In the genomic region with DNA sequence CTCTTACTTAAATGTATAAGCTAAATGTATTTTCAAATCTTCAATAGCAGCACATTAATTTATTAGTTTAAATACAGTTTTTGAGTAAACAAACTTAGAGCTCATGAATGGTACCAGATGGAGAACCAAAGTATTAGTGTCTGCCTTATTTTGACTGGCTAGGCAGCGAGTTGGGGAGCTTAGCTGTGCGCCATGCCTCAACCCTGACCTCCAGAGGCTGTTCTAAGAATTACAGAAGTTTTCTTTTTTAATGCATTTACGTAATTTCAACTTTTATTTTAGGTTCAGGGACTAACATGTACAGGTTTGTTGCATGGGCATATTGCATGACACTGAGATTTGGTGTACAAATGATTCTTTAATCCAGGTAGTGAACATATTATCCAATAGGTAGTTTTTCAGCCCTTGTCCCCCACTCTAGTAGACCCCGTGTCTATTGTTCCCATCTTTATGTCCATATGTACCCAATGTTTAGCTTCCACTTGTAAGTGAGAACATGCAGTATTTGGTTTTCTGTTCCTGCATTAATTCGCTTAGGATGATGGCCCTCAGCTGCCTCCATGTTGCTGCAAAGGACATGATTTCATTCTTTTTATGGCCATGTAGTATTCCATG, we compare ENCODE assay signal across 8 cellular contexts.
DNase-seq lines count a peak whose midpoint lies in the region; ATAC-seq, FAIRE-seq and TF ChIP-seq lines count a peak whose summit lies in the region.

No MANE protein-coding gene starts in this region.

- in situ Hi-C loops in HAP-1 (cut with MboI; ENCODE audit: low sequenced_read_pairs), result no loop called here

- FAIRE-seq in astrocyte (lab: Jason Lieb, UNC), result no peak

- H3K9me3 ChIP-seq in HAP-1 (no peaks in the 10 kb centered on the region), astrocyte (ENCODE audit: insufficient read depth, low read depth, low read length) (no peaks in the 10 kb centered on the region), lower lobe of right lung (no peaks in the 10 kb centered on the region)

- no peaks in the 10 kb centered on the region for H4K20me1 ChIP-seq in astrocyte (ENCODE audit: insufficient read depth, low read length)

- CTCF ChIA-PET in activated naive CD4-positive, alpha-beta T cell treated with anti-CD3 and anti-CD28 coated beads for 36 hours (lab: Charles Lee), result interaction anchor here (0.6 to 1.3 kb wide), 9 partner anchors 10 to 1566 kb away, joined by 3 to 5 read pairs (median 3); no protein-coding TSS in a partner anchor

- no peak overlapping the region for H3K4me3 Mint-ChIP-seq in activated naive CD4-positive, alpha-beta T cell treated with anti-CD3 and anti-CD28 coated beads for 36 hours
- no peak overlapping the region for H3K4me3 Mint-ChIP-seq in astrocyte (ENCODE audit: unreplicated experiment)

- no peaks in the 10 kb centered on the region for H3K4me1 Mint-ChIP-seq in activated naive CD4-positive, alpha-beta T cell treated with anti-CD3 and anti-CD28 coated beads for 36 hours (ENCODE audit: low read depth)
- peaks cover 3% of the 10 kb centered on the region for H3K4me1 Mint-ChIP-seq in astrocyte (ENCODE audit: low read depth, unreplicated experiment)

- H3K36me3 ChIP-seq in HAP-1 (replicated peaks), result no peaks in the 10 kb centered on the region
- no peaks in the 10 kb centered on the region for H3K36me3 ChIP-seq in astrocyte (ENCODE audit: insufficient read depth, low read length)
- no peaks in the 10 kb centered on the region for H3K36me3 ChIP-seq in lower lobe of right lung

- H3K4me1 ChIP-seq in HAP-1, result no peaks in the 10 kb centered on the region
- H3K4me1 ChIP-seq in astrocyte (ENCODE audit: insufficient read depth, low read length), result no peaks in the 10 kb centered on the region
- H3K4me1 ChIP-seq in lower lobe of right lung, result no peaks in the 10 kb centered on the region

- no peak overlapping the region for H3K9ac ChIP-seq in astrocyte (ENCODE audit: low read length)

- DNase-seq in activated naive CD4-positive, alpha-beta T cell treated with anti-CD3 and anti-CD28 coated beads for 36 hours, result peak; percentile 9
- DNase-seq in activated naive CD4-positive, alpha-beta T cell (lab: John Stamatoyannopoulos, UW), result no peak
- DNase-seq in HAP-1 (ENCODE audit: low spot score in 2 of 2), result peak; percentile 41 to 46
- DNase-seq in astrocyte (ENCODE audit: low read depth), result no peak
- no peak for DNase-seq in lower lobe of right lung
- no peak for DNase-seq in caudate nucleus (lab: John Stamatoyannopoulos, UW)
- DNase-seq in ureter (ENCODE audit: low spot score), result no peak

- no peak overlapping the region for H3K27ac ChIP-seq in astrocyte (ENCODE audit: low read depth, low read length)
- no peak overlapping the region for H3K27ac ChIP-seq in lower lobe of right lung
- H3K27ac ChIP-seq in caudate nucleus (ENCODE audit: low read depth, low read length), result no peak overlapping the region

- H3K27ac Mint-ChIP-seq in activated naive CD4-positive, alpha-beta T cell treated with anti-CD3 and anti-CD28 coated beads for 36 hours, result no peak overlapping the region
- no peak overlapping the region for H3K27ac Mint-ChIP-seq in astrocyte (ENCODE audit: unreplicated experiment)

- ATAC-seq in lower lobe of right lung, result peak; percentile 56 to 64

- H3K4me3 ChIP-seq in HAP-1, result no peak overlapping the region
- no peak overlapping the region for H3K4me3 ChIP-seq in astrocyte (ENCODE audit: insufficient read depth, low read depth, low read length)
- no peak overlapping the region for H3K4me3 ChIP-seq in lower lobe of right lung

- intact Hi-C loops in activated naive CD4-positive, alpha-beta T cell treated with anti-CD3 and anti-CD28 coated beads for 36 hours (cut with micrococcal nuclease), result loop anchor here (10.0 kb wide), 2 partner anchors 213 to 1273 kb away; no protein-coding TSS in a partner anchor
- intact Hi-C loops in lower lobe of right lung (cut with DNase I), result no loop called here

- H3K79me2 ChIP-seq in astrocyte (ENCODE audit: insufficient read depth, low read length), result no peaks in the 10 kb centered on the region

- H3K4me2 ChIP-seq in astrocyte (ENCODE audit: low read length), result no peak overlapping the region

- H3K36me3 Mint-ChIP-seq in activated naive CD4-positive, alpha-beta T cell treated with anti-CD3 and anti-CD28 coated beads for 36 hours (ENCODE audit: low read depth), result no peaks in the 10 kb centered on the region
- H3K36me3 Mint-ChIP-seq in astrocyte (ENCODE audit: low read depth, unreplicated experiment), result no peaks in the 10 kb centered on the region

- H2AFZ ChIP-seq in astrocyte (ENCODE audit: low read depth, low read length), result no peak overlapping the region

- H3K27me3 ChIP-seq in HAP-1 (ENCODE audit: low read depth) (no peaks in the 10 kb centered on the region), astrocyte (ENCODE audit: insufficient read depth, low read length) (no peaks in the 10 kb centered on the region), lower lobe of right lung (ENCODE audit: low read depth) (no peaks in the 10 kb centered on the region)

- H3K27me3 Mint-ChIP-seq in activated naive CD4-positive, alpha-beta T cell treated with anti-CD3 and anti-CD28 coated beads for 36 hours (ENCODE audit: low read depth), result no peaks in the 10 kb centered on the region
- no peaks in the 10 kb centered on the region for H3K27me3 Mint-ChIP-seq in astrocyte (ENCODE audit: low read depth, unreplicated experiment)

- no peaks in the 10 kb centered on the region for H3K9me3 Mint-ChIP-seq in activated naive CD4-positive, alpha-beta T cell treated with anti-CD3 and anti-CD28 coated beads for 36 hours
- H3K9me3 Mint-ChIP-seq in astrocyte (ENCODE audit: unreplicated experiment), result peaks cover 3% of the 10 kb centered on the region

- peak; percentile 87 for TF ChIP-seq CTCF in LNCAP (IDR thresholded peaks at IDR 0.05)
- TF ChIP-seq CTCF in astrocyte (IDR thresholded peaks at IDR 0.05; ENCODE audit: insufficient read depth, low read depth, low read length), result peak; percentile 59
- peak; percentile 59 for TF ChIP-seq CTCF in lower lobe of right lung (IDR thresholded peaks at IDR 0.05)

Comparison
In these comparisons a context has a peak if more than half of its experiments do, and no peak if none do; other contexts are left out.
1. DNase-seq: peak in activated naive CD4-positive, alpha-beta T cell treated with anti-CD3 and anti-CD28 coated beads for 36 hours (single experiment) and HAP-1 (2 of 2); none in activated naive CD4-positive, alpha-beta T cell (0 of 4), astrocyte (single experiment), lower lobe of right lung (single experiment), caudate nucleus (0 of 61) and ureter (single experiment).
2. Peak in every context shown above with its lines, with median percentiles within 50 percentile points of each other: CTCF ChIP-seq.